Comparison of ENCODE assay signal across 12 cellular contexts in the genomic region with DNA sequence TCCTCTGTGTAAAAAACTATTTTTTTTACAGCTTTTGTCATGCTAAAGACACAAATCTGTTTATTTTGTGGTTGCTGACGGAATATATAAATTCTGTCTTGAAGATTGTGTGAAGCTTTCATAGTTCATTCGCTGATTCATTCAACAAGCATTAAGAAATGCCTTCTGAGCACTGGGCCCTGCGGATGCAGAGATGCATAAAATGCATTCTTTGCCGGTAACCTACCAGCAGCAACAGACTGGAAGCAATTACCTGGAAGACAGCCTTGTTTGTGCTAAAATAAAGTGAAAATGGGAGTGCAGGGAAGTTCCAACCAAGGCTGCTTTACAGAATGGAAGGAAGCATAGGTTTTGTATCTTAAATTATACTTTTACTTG.
A peak's percentile ranks its signal among the peaks of the same experiment; 100 is the strongest.
DNase-seq lines count a peak whose midpoint lies in the region; ATAC-seq and TF ChIP-seq lines count a peak whose summit lies in the region.
"Had no signal": no experiment of that assay in that cellular context is flagged by ENCODE, and none has a peak within 500 bp of the region (broad histone marks: within the 10 kb centered on the region; RNA-seq: fewer than 3 reads in every experiment).

No MANE protein-coding gene starts in this region.

- H3K9me3 ChIP-seq in SK-N-SH (no peaks in the 10 kb centered on the region), upper lobe of right lung (no peaks in the 10 kb centered on the region)
- H3K9me3 ChIP-seq: ascending aorta, right atrium auricular region had no signal

- ATAC-seq in HG02970 (IDR thresholded peaks at IDR 0.05; ENCODE audit: low FRiP score, unreplicated experiment) (no peak), upper lobe of right lung (no peak)
- ATAC-seq: activated CD4-positive, CD25-positive, alpha-beta regulatory T cell treated with anti-CD3 and anti-CD28 coated beads, Interleukin-2, amount 50 U/mL, for 24 hours had no signal

- peaks cover 0 to 44% of the 10 kb centered on the region in 2 experiments; a peak in 3 of 4 replicates for H3K4me1 ChIP-seq in SK-N-SH (ENCODE audit: control insufficient read depth in 1 of 2, insufficient read depth in 2 of 2, low read depth in 1 of 2, low read length in 1 of 2)
- H3K4me1 ChIP-seq in upper lobe of right lung, result no peaks in the 10 kb centered on the region
- H3K4me1 ChIP-seq: ascending aorta, right atrium auricular region had no signal

- no peaks in the 10 kb centered on the region for H3K79me2 ChIP-seq in SK-N-SH (ENCODE audit: insufficient read depth)

- TF ChIP-seq CTCF in SK-N-SH (IDR thresholded peaks at IDR 0.05), result no peak
- no peak for TF ChIP-seq CTCF in fibroblast of villous mesenchyme (IDR thresholded peaks at IDR 0.05; ENCODE audit: insufficient read depth, low read depth, low read length)
- TF ChIP-seq CTCF in upper lobe of right lung (IDR thresholded peaks at IDR 0.05), result no peak

- H3K27me3 ChIP-seq in SK-N-SH (ENCODE audit: insufficient read depth) (no peaks in the 10 kb centered on the region), upper lobe of right lung (no peaks in the 10 kb centered on the region)
- H3K27me3 ChIP-seq: ascending aorta, right atrium auricular region had no signal

- no peak for TF ChIP-seq RAD21 in SK-N-SH (IDR thresholded peaks at IDR 0.05; ENCODE audit: low read length)

- H3K9me2 ChIP-seq in SK-N-SH, result no peaks in the 10 kb centered on the region

- DNase-seq in H4 (ENCODE audit: low spot score) (peak; percentile 69), SK-N-SH (no peak), fibroblast of villous mesenchyme (ENCODE audit: low read depth) (peak; percentile 66), NCI-H1930 (lab: John Stamatoyannopoulos, UW) (no peak), activated gamma-delta T cell (lab: John Stamatoyannopoulos, UW) (no peak), upper lobe of right lung (no peak)
- DNase-seq: activated T-cell treated with anti-CD3 and anti-CD28 coated beads, Interleukin-2, amount 50 U/mL, for 24 hours; NCI-H1417 treated with DMSO at 0.1 percent for 48 hours had no signal

- peak overlapping the region; percentile 5; the same call in 1 of the 2 replicates for H3K4me2 ChIP-seq in SK-N-SH

- peak in 1 of 2 experiments; percentile 61; a peak in 1 of 4 replicates for TF ChIP-seq EP300 in SK-N-SH (IDR thresholded peaks at IDR 0.05; ENCODE audit: borderline replicate concordance in 1 of 2, low read depth in 1 of 2, low read length in 1 of 2)

- no peaks in the 10 kb centered on the region for H4K20me1 ChIP-seq in SK-N-SH (ENCODE audit: insufficient read depth)

- H2AFZ ChIP-seq in SK-N-SH (ENCODE audit: low read depth), result no peak overlapping the region

- no peak overlapping the region for H3K9ac ChIP-seq in SK-N-SH

- intact Hi-C loops in upper lobe of right lung (cut with DNase I), result no loop called here

- CTCF ChIA-PET in SK-N-SH (lab: Yijun Ruan, JAX), result interaction anchor here (1.3 to 1.9 kb wide), 2 partner anchors 530 kb away, joined by 5 read pairs; no protein-coding TSS in a partner anchor

- H3F3A ChIP-seq in SK-N-SH (replicated peaks; ENCODE audit: insufficient read depth), result peaks cover 10% of the 10 kb centered on the region

- no peak overlapping the region for H3K4me3 ChIP-seq in SK-N-SH (ENCODE audit: low read depth in 2 of 2, low read length in 1 of 2)
- no peak overlapping the region for H3K4me3 ChIP-seq in fibroblast of villous mesenchyme (ENCODE audit: low read depth, low read length)
- H3K4me3 ChIP-seq in upper lobe of right lung, result no peak overlapping the region
- H3K4me3 ChIP-seq: ascending aorta, right atrium auricular region had no signal

- 12% methylated on average over 4 of the region's 4 CpGs for WGBS in SK-N-SH (ENCODE audit: low lambda C conversion rate)

- POLR2A ChIA-PET in SK-N-SH (lab: Yijun Ruan, JAX), result no interaction called here

- H3K27ac ChIP-seq in SK-N-SH (ENCODE audit: low read depth in 2 of 2, low read length in 1 of 2), result peak overlapping the region in 1 of 2 experiments; percentile 34; a peak in 1 of 4 replicates
- H3K27ac ChIP-seq in upper lobe of right lung, result no peak overlapping the region
- H3K27ac ChIP-seq: ascending aorta, right atrium auricular region had no signal

- no peaks in the 10 kb centered on the region for H3K36me3 ChIP-seq in SK-N-SH (replicated peaks in 1 of 2; ENCODE audit: control insufficient read depth in 1 of 2, insufficient read depth in 2 of 2, low read length in 1 of 2)
- no peaks in the 10 kb centered on the region for H3K36me3 ChIP-seq in upper lobe of right lung
- H3K36me3 ChIP-seq: ascending aorta, right atrium auricular region had no signal

TF ChIP-seq in SK-N-SH, 30 proteins besides CTCF, POLR2A, EP300 and RAD21:
- TF ChIP-seq, protein P1, sequence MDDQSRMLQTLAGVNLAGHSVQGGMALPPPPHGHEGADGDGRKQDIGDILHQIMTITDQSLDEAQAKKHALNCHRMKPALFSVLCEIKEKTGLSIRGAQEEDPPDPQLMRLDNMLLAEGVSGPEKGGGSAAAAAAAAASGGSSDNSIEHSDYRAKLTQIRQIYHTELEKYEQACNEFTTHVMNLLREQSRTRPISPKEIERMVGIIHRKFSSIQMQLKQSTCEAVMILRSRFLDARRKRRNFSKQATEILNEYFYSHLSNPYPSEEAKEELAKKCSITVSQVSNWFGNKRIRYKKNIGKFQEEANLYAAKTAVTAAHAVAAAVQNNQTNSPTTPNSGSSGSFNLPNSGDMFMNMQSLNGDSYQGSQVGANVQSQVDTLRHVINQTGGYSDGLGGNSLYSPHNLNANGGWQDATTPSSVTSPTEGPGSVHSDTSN (IDR thresholded peaks at IDR 0.05), result peak; percentile 59
- TF ChIP-seq TEAD4 (IDR thresholded peaks at IDR 0.05; ENCODE audit: borderline replicate concordance, insufficient read depth), result peak; percentile 43; the same call in 1 of the 2 replicates
- TF ChIP-seq, protein P2, sequence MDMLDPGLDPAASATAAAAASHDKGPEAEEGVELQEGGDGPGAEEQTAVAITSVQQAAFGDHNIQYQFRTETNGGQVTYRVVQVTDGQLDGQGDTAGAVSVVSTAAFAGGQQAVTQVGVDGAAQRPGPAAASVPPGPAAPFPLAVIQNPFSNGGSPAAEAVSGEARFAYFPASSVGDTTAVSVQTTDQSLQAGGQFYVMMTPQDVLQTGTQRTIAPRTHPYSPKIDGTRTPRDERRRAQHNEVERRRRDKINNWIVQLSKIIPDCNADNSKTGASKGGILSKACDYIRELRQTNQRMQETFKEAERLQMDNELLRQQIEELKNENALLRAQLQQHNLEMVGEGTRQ (IDR thresholded peaks at IDR 0.05; ENCODE audit: borderline replicate concordance, low read depth, low read length), result no peak
- peak; percentile 49; the same call in 1 of the 2 replicates for TF ChIP-seq JUND (IDR thresholded peaks at IDR 0.05)
- peak; percentile 61; the same call in 1 of the 2 replicates for TF ChIP-seq FOSL2 (IDR thresholded peaks at IDR 0.05; ENCODE audit: borderline replicate concordance, low read depth)
- TF ChIP-seq TCF12 (IDR thresholded peaks at IDR 0.05), result peak; percentile 70

Comparison
In these comparisons a context has a peak if more than half of its experiments do, and no peak if none do; other contexts are left out.
1. DNase-seq: peak in H4 (single experiment) and fibroblast of villous mesenchyme (single experiment); none in SK-N-SH (single experiment), NCI-H1930 (0 of 2), activated gamma-delta T cell (single experiment) and upper lobe of right lung (single experiment).